ENCODE assay signal across 8 cellular contexts in genomic region chr3:278300-279064, GRCh38.
DNase-seq lines count a peak whose midpoint lies in the region; ATAC-seq and TF ChIP-seq lines count a peak whose summit lies in the region.
"Had no signal": no experiment of that assay in that cellular context is flagged by ENCODE, and none has a peak within 500 bp of the region (broad histone marks: within the 10 kb centered on the region; RNA-seq: fewer than 3 reads in every experiment).

No MANE protein-coding gene starts in this region.

- H3K36me3 ChIP-seq in gastrocnemius medialis (no peaks in the 10 kb centered on the region), lower lobe of right lung (no peaks in the 10 kb centered on the region)

- H3K4me1 ChIP-seq in gastrocnemius medialis (peaks cover 19% of the 10 kb centered on the region in 2 donors), lower lobe of right lung (no peaks in the 10 kb centered on the region)

- in situ Hi-C loops in gastrocnemius medialis (cut with MboI; ENCODE audit: low sequenced_read_pairs in 4 of 4) = no loop called here

- H3K27ac ChIP-seq in gastrocnemius medialis (peak overlapping the region in 2 of 4 donors; percentile 35 to 43), lower lobe of right lung (no peak overlapping the region)

- H3K9me3 ChIP-seq in gastrocnemius medialis (no peaks in the 10 kb centered on the region), lower lobe of right lung (no peaks in the 10 kb centered on the region)

- H3K27me3 ChIP-seq in gastrocnemius medialis (no peaks in the 10 kb centered on the region), lower lobe of right lung (ENCODE audit: low read depth) (no peaks in the 10 kb centered on the region)

- DNase-seq in NCI-H2029 treated with DMSO at 0.1 percent for 48 hours (lab: John Stamatoyannopoulos, UW) (peak; percentile 55), gastrocnemius medialis (peak; percentile 36 to 41), activated gamma-delta T cell treated with Interleukin-2 at 50 U/mL for 16 hours (no peak), lower lobe of right lung (no peak)
- DNase-seq in activated effector memory CD4-positive, alpha-beta T cell treated with anti-CD3 and anti-CD28 coated beads, Interleukin-2, amount 50 U/mL, for 16 hours = no peak
- DNase-seq: mammary epithelial cell had no signal

- TF ChIP-seq CTCF in gastrocnemius medialis (IDR thresholded peaks at IDR 0.05 in 4 of 5, conservative IDR thresholded peaks at IDR 0.05 in 1 of 5) (no peak), lower lobe of right lung (IDR thresholded peaks at IDR 0.05) (no peak)

- no peak for TF ChIP-seq POLR2A in gastrocnemius medialis (IDR thresholded peaks at IDR 0.05)

- intact Hi-C loops in gastrocnemius medialis (cut with DNase I; ENCODE audit: low total_unique reads) (no loop called here), lower lobe of right lung (cut with DNase I) (no loop called here)

- H3K4me3 ChIP-seq in gastrocnemius medialis (no peak overlapping the region), lower lobe of right lung (no peak overlapping the region)

- ATAC-seq in GM19025 (IDR thresholded peaks at IDR 0.05; ENCODE audit: low read depth, unreplicated experiment) (peak; percentile 77), HG02840 (IDR thresholded peaks at IDR 0.05; ENCODE audit: low FRiP score, unreplicated experiment) (peak; percentile 80), gastrocnemius medialis (peak; percentile 89 to 98), lower lobe of right lung (no peak)

Comparison
In these comparisons a context has a peak if more than half of its experiments do, and no peak if none do; other contexts are left out.
1. ATAC-seq: peak in GM19025 (single experiment), HG02840 (single experiment) and gastrocnemius medialis (2 of 2); none in lower lobe of right lung (0 of 2).
2. DNase-seq: peak in NCI-H2029 treated with DMSO at 0.1 percent for 48 hours (single experiment) and gastrocnemius medialis (2 of 2); none in activated gamma-delta T cell treated with Interleukin-2 at 50 U/mL for 16 hours (single experiment), lower lobe of right lung (single experiment) and activated effector memory CD4-positive, alpha-beta T cell treated with anti-CD3 and anti-CD28 coated beads, Interleukin-2, amount 50 U/mL, for 16 hours (single experiment).